Comparison of ENCODE assay signal across 8 cellular contexts in genomic region chr10:17257466-17258321, GRCh38. TPM values are rescaled to one million over a fixed set of nuclear protein-coding genes. Genes with fewer than 3 reads are reported as not detected.
DNase-seq lines count a peak whose midpoint lies in the region; ATAC-seq, FAIRE-seq and TF ChIP-seq lines count a peak whose summit lies in the region.

No MANE protein-coding gene starts in this region.

- ATAC-seq in HG03139 (IDR thresholded peaks at IDR 0.05; ENCODE audit: unreplicated experiment) (peak; percentile 71), naive B cell (ENCODE audit: low read depth in 2 of 2) (peak; percentile 38 to 65)

- peaks cover 0 to 34% (median 14%) of the 10 kb centered on the region in 7 donors for H3K9me3 Mint-ChIP-seq in naive B cell

- DNase-seq in AG08396 (ENCODE audit: low spot score) (peak; percentile 71), GM12891 (ENCODE audit: insufficient read length, low spot score) (peak; percentile 17), NCI-H82 treated with DMSO at 0.1 percent for 48 hours (lab: John Stamatoyannopoulos, UW; ENCODE audit: unreplicated experiment) (peak; percentile 26), erythroblast (lab: John Stamatoyannopoulos, UW) (peak; percentile 68 to 80), naive B cell (peak; percentile 50), superior temporal gyrus (ENCODE audit: extremely low spot score) (peak; percentile 92)
- DNase-seq in activated CD8-positive, alpha-beta memory T cell treated with anti-CD3 and anti-CD28 coated beads, Interleukin-2, amount 50 U/mL, for 24 hours (ENCODE audit: extremely low read depth): peak; percentile 21

- FAIRE-seq in GM12891 (lab: Jason Lieb, UNC): no peak

- peaks cover 0 to 8% of the 10 kb centered on the region in 2 donors for H3K36me3 Mint-ChIP-seq in naive B cell

- H3K4me3 Mint-ChIP-seq in naive B cell: peak overlapping the region in 1 of 8 donors; percentile 8

- H3K27ac Mint-ChIP-seq in naive B cell: no peak overlapping the region

- TF ChIP-seq POLR2A in GM12891 (IDR thresholded peaks at IDR 0.05; ENCODE audit: low read depth, low read length): no peak
- TF ChIP-seq POLR2A in erythroblast (IDR thresholded peaks at IDR 0.05; ENCODE audit: low read length): no peak

- H3K27me3 Mint-ChIP-seq in naive B cell: no peaks in the 10 kb centered on the region

- peaks cover 6 to 14% (median 12%) of the 10 kb centered on the region in 3 donors for H3K4me1 Mint-ChIP-seq in naive B cell

TF ChIP-seq in GM12891, 5 proteins besides CTCF, POLR2A, EP300 and RAD21:
- TF ChIP-seq PAX5 (IDR thresholded peaks at IDR 0.05; ENCODE audit: insufficient read depth, low read length, severe bottlenecking): no peak
- no peak for TF ChIP-seq SPI1 (IDR thresholded peaks at IDR 0.05; ENCODE audit: low read depth, low read length)
- TF ChIP-seq TAF1 (IDR thresholded peaks at IDR 0.05; ENCODE audit: low read depth, low read length): no peak
- TF ChIP-seq POLR2AphosphoS5 (IDR thresholded peaks at IDR 0.05; ENCODE audit: low read depth, low read length): no peak
- no peak for TF ChIP-seq POU2F2 (IDR thresholded peaks at IDR 0.05; ENCODE audit: low read depth, low read length)
TF ChIP-seq in GM12891: peak in this region for 0.

RNA-seq across cellular contexts. Expression of gene VIM, which starts 29.7 kb away (rescaled TPM):
- polyA plus RNA-seq in GM12891 (2012; ENCODE audit: low read depth, missing spikeins): 48.0 TPM
- 100 to 1,000 TPM in 5 of 6 donors, 10 to 100 TPM in 1; 41.1 to 171 (median 131) TPM for polyA plus RNA-seq in naive B cell (ENCODE audit: low read depth in 6 of 6)

RNA-seq across cellular contexts. Expression of gene TRDMT1, which starts 56.2 kb away (rescaled TPM):
- polyA plus RNA-seq in GM12891 (2012; ENCODE audit: low read depth, missing spikeins): 1.6 TPM
- polyA plus RNA-seq in naive B cell (ENCODE audit: low read depth in 6 of 6): 10 to 100 TPM in 3 of 6 donors, 1 to 10 TPM in 3; 6.9 to 15.5 (median 9.6) TPM

Comparison
In these comparisons a context has a peak if more than half of its experiments do, and no peak if none do; other contexts are left out.
1. Peak in every context shown above with its lines: DNase-seq and ATAC-seq.
2. DNase-seq: peak in every context shown above with its lines; median percentile 92 in superior temporal gyrus; 74 in erythroblast; 71 in AG08396; 50 in naive B cell; 26 in NCI-H82 treated with DMSO at 0.1 percent for 48 hours; 21 in activated CD8-positive, alpha-beta memory T cell treated with anti-CD3 and anti-CD28 coated beads, Interleukin-2, amount 50 U/mL, for 24 hours; 17 in GM12891.